1 cellular context compared by ENCODE assay signal in the genomic region with DNA sequence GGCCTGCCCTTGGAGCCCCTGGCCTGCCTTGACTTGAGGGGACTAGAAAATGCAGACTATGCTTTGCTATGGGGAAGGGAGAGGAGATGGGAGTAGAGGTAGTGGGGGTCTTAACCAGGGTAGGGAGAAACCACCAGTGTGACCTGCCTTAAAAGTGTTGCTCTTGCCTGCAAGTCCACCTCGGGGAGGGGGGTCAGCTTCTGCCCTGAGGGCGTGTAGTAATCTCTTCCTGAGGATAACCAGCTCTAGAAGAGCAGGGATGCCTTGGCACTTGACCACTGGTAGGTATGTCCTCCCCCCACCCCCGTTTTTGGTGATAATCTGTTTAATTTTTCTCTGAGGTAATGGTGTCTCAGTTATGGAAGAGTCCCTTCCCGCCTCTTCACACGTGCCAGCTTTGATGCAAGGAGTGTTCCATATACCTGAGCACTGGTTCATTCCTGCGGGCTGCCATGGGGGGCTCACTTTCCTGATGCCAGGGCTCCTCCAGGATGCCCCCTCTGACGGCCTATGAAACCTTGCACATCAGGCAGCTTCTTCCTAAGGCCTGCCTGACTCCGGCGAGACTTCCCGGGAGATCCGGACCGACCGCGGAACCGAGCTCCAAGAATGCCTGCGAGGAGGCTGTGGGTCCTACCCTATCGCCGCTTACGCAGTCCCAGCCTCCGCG.
TF ChIP-seq lines count a peak whose summit lies in the region.

No MANE protein-coding gene starts in this region.

TF ChIP-seq in H1, 55 proteins besides CTCF, POLR2A, EP300 and RAD21:
- TF ChIP-seq ASH2L (IDR thresholded peaks at IDR 0.05; ENCODE audit: low read length), result no peak
- TF ChIP-seq TBP (IDR thresholded peaks at IDR 0.05; ENCODE audit: low read depth, low read length), result peak; percentile 77; the same call in 1 of the 2 replicates
- TF ChIP-seq, protein P1, sequence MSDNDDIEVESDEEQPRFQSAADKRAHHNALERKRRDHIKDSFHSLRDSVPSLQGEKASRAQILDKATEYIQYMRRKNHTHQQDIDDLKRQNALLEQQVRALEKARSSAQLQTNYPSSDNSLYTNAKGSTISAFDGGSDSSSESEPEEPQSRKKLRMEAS (IDR thresholded peaks at IDR 0.05), result peak; percentile 87
- TF ChIP-seq, protein P2, sequence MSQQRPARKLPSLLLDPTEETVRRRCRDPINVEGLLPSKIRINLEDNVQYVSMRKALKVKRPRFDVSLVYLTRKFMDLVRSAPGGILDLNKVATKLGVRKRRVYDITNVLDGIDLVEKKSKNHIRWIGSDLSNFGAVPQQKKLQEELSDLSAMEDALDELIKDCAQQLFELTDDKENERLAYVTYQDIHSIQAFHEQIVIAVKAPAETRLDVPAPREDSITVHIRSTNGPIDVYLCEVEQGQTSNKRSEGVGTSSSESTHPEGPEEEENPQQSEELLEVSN (IDR thresholded peaks at IDR 0.05), result peak; percentile 96
- no peak for TF ChIP-seq RFX5 (IDR thresholded peaks at IDR 0.05; ENCODE audit: borderline replicate concordance, low read depth, low read length)
- no peak for TF ChIP-seq PHF8 (conservative IDR thresholded peaks at IDR 0.05; ENCODE audit: low read depth, low read length)
- TF ChIP-seq RBBP5 (IDR thresholded peaks at IDR 0.05; ENCODE audit: borderline replicate concordance, low read depth, low read length), result no peak
